8 cellular contexts compared by ENCODE assay signal in the genomic region with DNA sequence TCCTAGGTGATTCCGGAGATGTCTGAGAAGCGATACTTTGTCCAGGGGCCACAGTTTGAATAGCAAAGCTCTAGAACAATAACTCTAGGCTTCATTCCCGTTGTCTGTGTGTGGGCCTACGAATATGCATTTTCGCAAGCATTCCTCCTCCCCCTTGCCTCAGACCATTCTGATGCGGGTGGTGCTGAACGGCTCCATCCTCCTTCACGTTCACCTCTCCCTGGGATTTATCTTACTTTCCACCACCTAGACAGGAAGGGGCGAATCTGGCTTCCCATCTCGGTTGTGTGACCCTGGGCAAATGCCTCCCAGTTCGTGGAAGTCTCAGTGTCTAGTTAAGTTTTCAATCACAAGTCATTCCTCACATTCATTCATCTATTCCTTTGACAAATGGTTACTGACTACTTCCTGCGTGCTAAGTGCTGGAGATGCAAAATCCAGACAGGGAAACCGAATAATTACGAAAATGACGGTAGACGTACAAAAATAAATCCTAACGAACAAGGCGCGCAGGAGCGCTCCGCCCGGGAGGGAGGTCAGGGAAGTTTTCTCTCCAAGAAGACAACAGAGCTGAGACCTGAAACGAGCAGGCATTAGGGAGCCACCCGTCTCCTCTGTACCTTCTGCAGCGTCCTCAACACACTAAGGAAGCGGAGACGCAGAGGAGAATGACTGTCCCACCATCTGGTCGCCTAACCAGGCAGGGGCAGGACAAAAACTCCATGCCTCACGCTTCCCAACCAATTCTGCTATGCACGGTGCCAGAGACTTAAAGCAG. TPM values are rescaled to one million over a fixed set of nuclear protein-coding genes. Genes with fewer than 3 reads are reported as not detected.
DNase-seq lines count a peak whose midpoint lies in the region; ATAC-seq, FAIRE-seq and TF ChIP-seq lines count a peak whose summit lies in the region.

No MANE protein-coding gene starts in this region.

- H3K27ac Mint-ChIP-seq in Calu3 (ENCODE audit: unreplicated experiment): peak overlapping the region; percentile 96

- peaks cover 13% of the 10 kb centered on the region for H3K27me3 Mint-ChIP-seq in Calu3 (ENCODE audit: unreplicated experiment)

- peak overlapping the region; percentile 72 for H2AFZ ChIP-seq in HepG2 (ENCODE audit: low read length)

- TF ChIP-seq POLR2A in HepG2 (IDR thresholded peaks at IDR 0.05; ENCODE audit: insufficient read depth in 1 of 2, low read depth in 2 of 2, low read length in 2 of 2) (no peak), upper lobe of left lung (IDR thresholded peaks at IDR 0.05) (no peak)

- H3K4me3 Mint-ChIP-seq in Calu3 (ENCODE audit: low read depth, unreplicated experiment): peak overlapping the region; percentile 84

- H3K9me3 ChIP-seq in HUES48 (ENCODE audit: control insufficient read depth, insufficient read depth, low read length): no peaks in the 10 kb centered on the region
- H3K9me3 ChIP-seq in HepG2 (ENCODE audit: low read length): peaks cover 5% of the 10 kb centered on the region
- H3K9me3 ChIP-seq in upper lobe of left lung: no peaks in the 10 kb centered on the region

- H4K20me1 ChIP-seq in HepG2 (ENCODE audit: insufficient read depth, low read length): peaks cover 8% of the 10 kb centered on the region; the same call in 1 of the 2 replicates

- no peak for TF ChIP-seq RAD21 in HepG2 (CRISPR knock-in tag; IDR thresholded peaks at IDR 0.05)

- H3K9ac ChIP-seq in HUES48 (ENCODE audit: low read depth, low read length) (peak overlapping the region; percentile 56), HepG2 (ENCODE audit: insufficient read depth, low read depth, low read length) (peak overlapping the region; percentile 75)

- H3K36me3 Mint-ChIP-seq in Calu3 (ENCODE audit: insufficient read depth, unreplicated experiment): peaks cover 59% of the 10 kb centered on the region

- POLR2A ChIA-PET in HepG2 (lab: Yijun Ruan, JAX): interaction anchor here (0.9 to 2.8 kb wide), 21 partner anchors 14 to 977 kb away, joined by 3 to 73 read pairs (median 5); a partner anchor contains a TSS

- 3% methylated on average over 23 of the region's 30 CpGs for WGBS in HepG2 (ENCODE audit: low lambda C conversion rate)
- 2 to 6% methylated on average over 29 to 30 of the region's 30 CpGs for WGBS in upper lobe of left lung, 2 donors

- CTCF ChIA-PET in Calu3 (lab: Charles Lee): interaction anchor here (0.5 to 1.7 kb wide), 8 partner anchors 10 to 343 kb away, joined by 3 to 12 read pairs (median 6); a partner anchor contains a TSS
- CTCF ChIA-PET in HepG2 (lab: Yijun Ruan, JAX; ENCODE audit: low intra/inter-chr PET ratio, low total read pairs): no interaction called here

- peaks cover 3% of the 10 kb centered on the region for H3K9me3 Mint-ChIP-seq in Calu3 (ENCODE audit: low read depth, unreplicated experiment)

- intact Hi-C loops in Calu3 (cut with micrococcal nuclease; ENCODE audit: unreplicated experiment) (no loop called here), HepG2 (cut with micrococcal nuclease; ENCODE audit: unreplicated experiment) (loop anchor here (5.0 kb wide), 1 partner anchor 66 kb away; a partner anchor contains a TSS)

- in situ Hi-C loops in astrocyte of the cerebellum (cut with HindIII; ENCODE audit: low sequenced_read_pairs): no loop called here
- in situ Hi-C loops in HepG2 (cut with HindIII; ENCODE audit: extremely low pct_ligation_motif_present, low pct_unique_long_range_greater_than_20kb): no loop called here

- peaks cover 31% of the 10 kb centered on the region for H3K36me3 ChIP-seq in HUES48 (ENCODE audit: control insufficient read depth, insufficient read depth, low read length)
- peaks cover 12 to 20% of the 10 kb centered on the region in 2 experiments for H3K36me3 ChIP-seq in HepG2 (replicated peaks in 1 of 2; ENCODE audit: control insufficient read depth in 1 of 2, insufficient read depth in 2 of 2, low read length in 2 of 2)
- H3K36me3 ChIP-seq in upper lobe of left lung: peaks cover 0 to 18% (median 8%) of the 10 kb centered on the region in 4 donors

- H3K27me3 ChIP-seq in HUES48 (ENCODE audit: control insufficient read depth, insufficient read depth, low read length) (no peaks in the 10 kb centered on the region), HepG2 (ENCODE audit: control insufficient read depth in 1 of 2, insufficient read depth in 2 of 2, low read length in 2 of 2) (no peaks in the 10 kb centered on the region; a peak in 1 of 5 replicates), upper lobe of left lung (no peaks in the 10 kb centered on the region)

- no peak for FAIRE-seq in HepG2 (lab: Jason Lieb, UNC)

- peaks cover 26% of the 10 kb centered on the region for H3K4me1 Mint-ChIP-seq in Calu3 (ENCODE audit: low read depth, unreplicated experiment)

- H3K4me3 ChIP-seq in HUES48 (ENCODE audit: low read depth, low read length) (peak overlapping the region; percentile 75), astrocyte of the cerebellum (ENCODE audit: low read depth, low read length) (peak overlapping the region; percentile 61), HepG2 (replicated peaks in 1 of 3; ENCODE audit: insufficient read depth in 1 of 3, low read depth in 2 of 3, low read length in 3 of 3) (peak overlapping the region; percentile 62 to 81 (median 70)), upper lobe of left lung (peak overlapping the region; percentile 18 to 58 (median 52))

- TSS peak; percentile 95 for BruUV-seq in Calu3 (replicated peaks; lab: Mats Ljungman, UMichigan)
- BruUV-seq in HepG2 (replicated peaks; lab: Mats Ljungman, UMichigan): TSS peak; percentile 93

- TF ChIP-seq EP300 in HepG2 (IDR thresholded peaks at IDR 0.05; ENCODE audit: low read depth in 2 of 2, low read length in 2 of 2) (no peak), HepG2 (CRISPR knock-in tag; IDR thresholded peaks at IDR 0.05; ENCODE audit: borderline replicate concordance) (no peak), upper lobe of left lung (IDR thresholded peaks at IDR 0.05) (no peak)

- H3K27ac ChIP-seq in HUES48 (ENCODE audit: low read depth, low read length) (peak overlapping the region; percentile 90), HepG2 (ENCODE audit: extremely low read length, insufficient read depth, low read length) (peak overlapping the region; percentile 57), upper lobe of left lung (peak overlapping the region in 3 of 4 donors; percentile 50 to 68 (median 56))

- peaks cover 29% of the 10 kb centered on the region for H3K79me2 ChIP-seq in HepG2 (ENCODE audit: insufficient read depth, low read length)

- no peak for DNase-seq in Calu3
- DNase-seq in astrocyte of the cerebellum (ENCODE audit: low read depth): no peak
- DNase-seq in HepG2 (ENCODE audit: low spot score): no peak
- no peak for DNase-seq in upper lobe of left lung
- no peak for DNase-seq in NCI-H1930 (lab: John Stamatoyannopoulos, UW)

- H3K4me2 ChIP-seq in HepG2 (ENCODE audit: low read depth, low read length): peak overlapping the region; percentile 94

- peak; percentile 1; the same call in 2 of the 3 replicates for ATAC-seq in HepG2
- no peak for ATAC-seq in upper lobe of left lung (ENCODE audit: low FRiP score in 2 of 2)
- no peak for ATAC-seq in HG03045 (IDR thresholded peaks at IDR 0.05; ENCODE audit: unreplicated experiment)
- ATAC-seq in HG03280 (IDR thresholded peaks at IDR 0.05; ENCODE audit: unreplicated experiment): no peak

- TF ChIP-seq CTCF in Calu3 (IDR thresholded peaks at IDR 0.05; ENCODE audit: unreplicated experiment) (no peak), astrocyte of the cerebellum (IDR thresholded peaks at IDR 0.05; ENCODE audit: low read depth, low read length, missing control alignments) (no peak), HepG2 (CRISPR knock-in tag; IDR thresholded peaks at IDR 0.05) (0 out of 2 replicates have a peak, but pooled peaks have one; percentile 1), upper lobe of left lung (IDR thresholded peaks at IDR 0.05) (no peak)

- H3K4me1 ChIP-seq in HUES48 (ENCODE audit: control insufficient read depth, insufficient read depth, low read length) (peaks cover 7% of the 10 kb centered on the region), HepG2 (ENCODE audit: insufficient read depth, low read length) (peaks cover 41% of the 10 kb centered on the region), upper lobe of left lung (peaks cover 32 to 43% (median 38%) of the 10 kb centered on the region in 4 donors)

RNA-seq across cellular contexts. Expression of a gene that starts 1.3 kb away (rescaled TPM):
- total RNA-seq in Calu3 (2022): 79.4 and 87.4 TPM in 2 replicates
- 5.8 and 7.6 TPM in 2 replicates for total RNA-seq in HepG2 (2016; rRNA removed; fragmentation: Illumina TruSeq; extraction: Trizol)
- 4.0 and 5.5 TPM in 2 replicates for total RNA-seq in HepG2 (2016; cell fraction: cytosol; rRNA removed; fragmentation: Illumina TruSeq; extraction: Trizol; ENCODE audit: low read depth)
- 6.1 and 8.1 TPM in 2 replicates for total RNA-seq in HepG2 (2016; cell fraction: insoluble cytoplasmic fraction; rRNA removed; fragmentation: Illumina TruSeq; extraction: Trizol)
- 11.8 and 13.1 TPM in 2 replicates for total RNA-seq in HepG2 (2016; cell fraction: membrane; rRNA removed; fragmentation: Illumina TruSeq; extraction: Trizol)
- total RNA-seq in HepG2 (2016; cell fraction: nucleus; rRNA removed; fragmentation: Illumina TruSeq; extraction: Trizol): 11.3 and 13.6 TPM in 2 replicates
- 4.3 and 4.9 TPM in 2 replicates for polyA plus RNA-seq in HepG2 (2011; rRNA removed)
- polyA plus RNA-seq in HepG2 (2011; cell fraction: cytosol; rRNA removed): 4.0 and 4.5 TPM in 2 replicates
- polyA plus RNA-seq in HepG2 (2011; cell fraction: nucleus; rRNA removed): 21.1 and 21.5 TPM in 2 replicates
- 18.8 and 22.7 TPM in 2 replicates for polyA plus RNA-seq in HepG2 (2012)
- polyA plus RNA-seq in HepG2 (2016; cell fraction: cytosol; fragmentation: Illumina TruSeq; extraction: Trizol; ENCODE audit: low read depth): 7.9 TPM in 2 replicates
- 25.5 and 38.4 TPM in 2 replicates for polyA plus RNA-seq in HepG2 (2016; cell fraction: insoluble cytoplasmic fraction; fragmentation: Illumina TruSeq; extraction: Trizol; ENCODE audit: low read depth)
- polyA plus RNA-seq in HepG2 (2016; cell fraction: membrane; fragmentation: Illumina TruSeq; extraction: Trizol; ENCODE audit: low read depth): 11.9 and 12.9 TPM in 2 replicates
- 58.2 and 71.4 TPM in 2 replicates for polyA plus RNA-seq in HepG2 (2016; cell fraction: nucleus; fragmentation: Illumina TruSeq; extraction: Trizol; ENCODE audit: insufficient read depth, low read depth)
- polyA minus RNA-seq in HepG2 (2011; rRNA and poly(A)+ RNA removed; ENCODE audit: low replicate concordance): 6.7 and 8.6 TPM in 2 replicates
- 13.1 and 16.9 TPM in 2 replicates for polyA minus RNA-seq in HepG2 (2011; cell fraction: cytosol; rRNA and poly(A)+ RNA removed)
- 7.5 and 10.3 TPM in 2 replicates for polyA minus RNA-seq in HepG2 (2011; cell fraction: nucleus; rRNA and poly(A)+ RNA removed)
- 10 to 100 TPM; 18.8 to 65.0 (median 36.6) TPM for total RNA-seq in upper lobe of left lung

RNA-seq across cellular contexts. Expression of a gene that starts 20.7 kb away (rescaled TPM):
- total RNA-seq in Calu3 (2022) (106 TPM in 2 replicates), HepG2 (2016; rRNA removed; fragmentation: Illumina TruSeq; extraction: Trizol) (63.8 and 68.9 TPM in 2 replicates), upper lobe of left lung (10 to 100 TPM; 43.9 to 73.3 (median 47.4) TPM)
- total RNA-seq in HepG2 (2016; cell fraction: cytosol; rRNA removed; fragmentation: Illumina TruSeq; extraction: Trizol; ENCODE audit: low read depth): 9.6 and 11.5 TPM in 2 replicates
- 62.0 and 64.7 TPM in 2 replicates for total RNA-seq in HepG2 (2016; cell fraction: insoluble cytoplasmic fraction; rRNA removed; fragmentation: Illumina TruSeq; extraction: Trizol)
- total RNA-seq in HepG2 (2016; cell fraction: membrane; rRNA removed; fragmentation: Illumina TruSeq; extraction: Trizol): 23.1 and 26.5 TPM in 2 replicates
- total RNA-seq in HepG2 (2016; cell fraction: nucleus; rRNA removed; fragmentation: Illumina TruSeq; extraction: Trizol): 30.4 and 33.1 TPM in 2 replicates
- 23.8 and 29.5 TPM in 2 replicates for polyA plus RNA-seq in HepG2 (2011; rRNA removed)
- 25.5 and 31.8 TPM in 2 replicates for polyA plus RNA-seq in HepG2 (2011; cell fraction: cytosol; rRNA removed)
- 65.6 and 76.0 TPM in 2 replicates for polyA plus RNA-seq in HepG2 (2011; cell fraction: nucleus; rRNA removed)
- 31.9 and 33.4 TPM in 2 replicates for polyA plus RNA-seq in HepG2 (2012)
- polyA plus RNA-seq in HepG2 (2016; cell fraction: cytosol; fragmentation: Illumina TruSeq; extraction: Trizol; ENCODE audit: low read depth): 8.8 and 9.7 TPM in 2 replicates
- 66.2 and 72.8 TPM in 2 replicates for polyA plus RNA-seq in HepG2 (2016; cell fraction: insoluble cytoplasmic fraction; fragmentation: Illumina TruSeq; extraction: Trizol; ENCODE audit: low read depth)
- 15.4 and 16.9 TPM in 2 replicates for polyA plus RNA-seq in HepG2 (2016; cell fraction: membrane; fragmentation: Illumina TruSeq; extraction: Trizol; ENCODE audit: low read depth)
- polyA plus RNA-seq in HepG2 (2016; cell fraction: nucleus; fragmentation: Illumina TruSeq; extraction: Trizol; ENCODE audit: insufficient read depth, low read depth): 56.8 and 57.4 TPM in 2 replicates
- polyA minus RNA-seq in HepG2 (2011; rRNA and poly(A)+ RNA removed; ENCODE audit: low replicate concordance): 21.6 and 22.6 TPM in 2 replicates
- polyA minus RNA-seq in HepG2 (2011; cell fraction: cytosol; rRNA and poly(A)+ RNA removed): 10.0 and 12.8 TPM in 2 replicates
- polyA minus RNA-seq in HepG2 (2011; cell fraction: nucleus; rRNA and poly(A)+ RNA removed): 14.3 and 15.6 TPM in 2 replicates

RNA-seq across cellular contexts. Expression of a gene that starts 20.8 kb away (rescaled TPM):
- 30.8 and 34.2 TPM in 2 replicates for total RNA-seq in Calu3 (2022)
- total RNA-seq in HepG2 (2016; rRNA removed; fragmentation: Illumina TruSeq; extraction: Trizol): 10.7 and 13.5 TPM in 2 replicates
- total RNA-seq in HepG2 (2016; cell fraction: cytosol; rRNA removed; fragmentation: Illumina TruSeq; extraction: Trizol; ENCODE audit: low read depth): 2.1 and 3.1 TPM in 2 replicates
- 11.6 and 13.6 TPM in 2 replicates for total RNA-seq in HepG2 (2016; cell fraction: insoluble cytoplasmic fraction; rRNA removed; fragmentation: Illumina TruSeq; extraction: Trizol)
- total RNA-seq in HepG2 (2016; cell fraction: membrane; rRNA removed; fragmentation: Illumina TruSeq; extraction: Trizol): 3.8 and 5.2 TPM in 2 replicates
- 3.8 and 4.7 TPM in 2 replicates for total RNA-seq in HepG2 (2016; cell fraction: nucleus; rRNA removed; fragmentation: Illumina TruSeq; extraction: Trizol)
- polyA plus RNA-seq in HepG2 (2011; rRNA removed): 8.4 and 8.6 TPM in 2 replicates
- 9.4 and 11.7 TPM in 2 replicates for polyA plus RNA-seq in HepG2 (2011; cell fraction: cytosol; rRNA removed)
- 5.1 and 6.7 TPM in 2 replicates for polyA plus RNA-seq in HepG2 (2011; cell fraction: nucleus; rRNA removed)
- 7.3 and 8.0 TPM in 2 replicates for polyA plus RNA-seq in HepG2 (2012)
- 3.5 and 3.7 TPM in 2 replicates for polyA plus RNA-seq in HepG2 (2016; cell fraction: cytosol; fragmentation: Illumina TruSeq; extraction: Trizol; ENCODE audit: low read depth)
- polyA plus RNA-seq in HepG2 (2016; cell fraction: insoluble cytoplasmic fraction; fragmentation: Illumina TruSeq; extraction: Trizol; ENCODE audit: low read depth): 15.5 and 17.3 TPM in 2 replicates
- 4.2 and 4.3 TPM in 2 replicates for polyA plus RNA-seq in HepG2 (2016; cell fraction: membrane; fragmentation: Illumina TruSeq; extraction: Trizol; ENCODE audit: low read depth)
- 11.7 and 12.0 TPM in 2 replicates for polyA plus RNA-seq in HepG2 (2016; cell fraction: nucleus; fragmentation: Illumina TruSeq; extraction: Trizol; ENCODE audit: insufficient read depth, low read depth)
- polyA minus RNA-seq in HepG2 (2011; rRNA and poly(A)+ RNA removed; ENCODE audit: low replicate concordance): 3.3 and 3.6 TPM in 2 replicates
- 2.1 and 3.3 TPM in 2 replicates for polyA minus RNA-seq in HepG2 (2011; cell fraction: cytosol; rRNA and poly(A)+ RNA removed)
- polyA minus RNA-seq in HepG2 (2011; cell fraction: nucleus; rRNA and poly(A)+ RNA removed): 2.2 and 2.3 TPM in 2 replicates
- 10 to 100 TPM; 10.5 to 51.3 (median 26.2) TPM for total RNA-seq in upper lobe of left lung

RNA-seq across cellular contexts. Expression of a gene that starts 23.2 kb away (rescaled TPM):
- total RNA-seq in Calu3 (2022) (9.9 and 10.7 TPM in 2 replicates), HepG2 (2016; rRNA removed; fragmentation: Illumina TruSeq; extraction: Trizol) (3.8 and 4.0 TPM in 2 replicates), upper lobe of left lung (10 to 100 TPM in 3 of 6 donors, 1 to 10 TPM in 3; 8.5 to 16.8 (median 9.4) TPM)
- 1.9 and 2.2 TPM in 2 replicates for total RNA-seq in HepG2 (2016; cell fraction: cytosol; rRNA removed; fragmentation: Illumina TruSeq; extraction: Trizol; ENCODE audit: low read depth)
- total RNA-seq in HepG2 (2016; cell fraction: insoluble cytoplasmic fraction; rRNA removed; fragmentation: Illumina TruSeq; extraction: Trizol): 4.3 and 4.8 TPM in 2 replicates
- total RNA-seq in HepG2 (2016; cell fraction: membrane; rRNA removed; fragmentation: Illumina TruSeq; extraction: Trizol): 1.6 and 1.8 TPM in 2 replicates
- total RNA-seq in HepG2 (2016; cell fraction: nucleus; rRNA removed; fragmentation: Illumina TruSeq; extraction: Trizol): 2.2 and 2.7 TPM in 2 replicates
- polyA plus RNA-seq in HepG2 (2011; rRNA removed): 1.8 and 2.0 TPM in 2 replicates
- 2.1 and 2.4 TPM in 2 replicates for polyA plus RNA-seq in HepG2 (2011; cell fraction: cytosol; rRNA removed)
- polyA plus RNA-seq in HepG2 (2011; cell fraction: nucleus; rRNA removed): 1.8 and 2.0 TPM in 2 replicates
- 2.6 TPM in 2 replicates for polyA plus RNA-seq in HepG2 (2012)
- polyA plus RNA-seq in HepG2 (2016; cell fraction: cytosol; fragmentation: Illumina TruSeq; extraction: Trizol; ENCODE audit: low read depth): 1.6 TPM in 2 replicates
- 4.4 and 4.9 TPM in 2 replicates for polyA plus RNA-seq in HepG2 (2016; cell fraction: insoluble cytoplasmic fraction; fragmentation: Illumina TruSeq; extraction: Trizol; ENCODE audit: low read depth)
- 1.0 TPM in 2 replicates for polyA plus RNA-seq in HepG2 (2016; cell fraction: membrane; fragmentation: Illumina TruSeq; extraction: Trizol; ENCODE audit: low read depth)
- polyA plus RNA-seq in HepG2 (2016; cell fraction: nucleus; fragmentation: Illumina TruSeq; extraction: Trizol; ENCODE audit: insufficient read depth, low read depth): 2.7 and 3.1 TPM in 2 replicates
- 0.40 and 0.48 TPM in 2 replicates for polyA minus RNA-seq in HepG2 (2011; rRNA and poly(A)+ RNA removed; ENCODE audit: low replicate concordance)
- 0.79 and 1.1 TPM in 2 replicates for polyA minus RNA-seq in HepG2 (2011; cell fraction: cytosol; rRNA and poly(A)+ RNA removed)
- polyA minus RNA-seq in HepG2 (2011; cell fraction: nucleus; rRNA and poly(A)+ RNA removed): 1.7 and 1.9 TPM in 2 replicates

RNA-seq across cellular contexts. Expression of a gene that starts 33.6 kb away (rescaled TPM):
- 228 and 255 TPM in 2 replicates for total RNA-seq in Calu3 (2022)
- 70.9 and 75.4 TPM in 2 replicates for total RNA-seq in HepG2 (2016; rRNA removed; fragmentation: Illumina TruSeq; extraction: Trizol)
- total RNA-seq in HepG2 (2016; cell fraction: cytosol; rRNA removed; fragmentation: Illumina TruSeq; extraction: Trizol; ENCODE audit: low read depth): 28.0 and 34.7 TPM in 2 replicates
- total RNA-seq in HepG2 (2016; cell fraction: insoluble cytoplasmic fraction; rRNA removed; fragmentation: Illumina TruSeq; extraction: Trizol): 76.1 and 76.5 TPM in 2 replicates
- total RNA-seq in HepG2 (2016; cell fraction: membrane; rRNA removed; fragmentation: Illumina TruSeq; extraction: Trizol): 32.4 and 38.6 TPM in 2 replicates
- 32.8 and 36.1 TPM in 2 replicates for total RNA-seq in HepG2 (2016; cell fraction: nucleus; rRNA removed; fragmentation: Illumina TruSeq; extraction: Trizol)
- polyA plus RNA-seq in HepG2 (2011; rRNA removed): 31.6 and 33.7 TPM in 2 replicates
- polyA plus RNA-seq in HepG2 (2011; cell fraction: cytosol; rRNA removed): 16.0 and 27.3 TPM in 2 replicates
- 21.7 and 22.3 TPM in 2 replicates for polyA plus RNA-seq in HepG2 (2011; cell fraction: nucleus; rRNA removed)
- 56.1 and 94.7 TPM in 2 replicates for polyA plus RNA-seq in HepG2 (2012)
- polyA plus RNA-seq in HepG2 (2016; cell fraction: cytosol; fragmentation: Illumina TruSeq; extraction: Trizol; ENCODE audit: low read depth): 47.0 and 57.3 TPM in 2 replicates
- polyA plus RNA-seq in HepG2 (2016; cell fraction: insoluble cytoplasmic fraction; fragmentation: Illumina TruSeq; extraction: Trizol; ENCODE audit: low read depth): 111 and 122 TPM in 2 replicates
- polyA plus RNA-seq in HepG2 (2016; cell fraction: membrane; fragmentation: Illumina TruSeq; extraction: Trizol; ENCODE audit: low read depth): 67.6 and 69.0 TPM in 2 replicates
- 103 and 106 TPM in 2 replicates for polyA plus RNA-seq in HepG2 (2016; cell fraction: nucleus; fragmentation: Illumina TruSeq; extraction: Trizol; ENCODE audit: insufficient read depth, low read depth)
- polyA minus RNA-seq in HepG2 (2011; rRNA and poly(A)+ RNA removed; ENCODE audit: low replicate concordance): 110 and 140 TPM in 2 replicates
- 56.2 and 82.0 TPM in 2 replicates for polyA minus RNA-seq in HepG2 (2011; cell fraction: cytosol; rRNA and poly(A)+ RNA removed)
- 11.6 and 16.7 TPM in 2 replicates for polyA minus RNA-seq in HepG2 (2011; cell fraction: nucleus; rRNA and poly(A)+ RNA removed)
- total RNA-seq in upper lobe of left lung: 100 to 1,000 TPM in 2 of 6 donors, 10 to 100 TPM in 4; 11.5 to 127 (median 49.5) TPM
